Comparison of ENCODE assay signal across 13 cellular contexts in genomic region chr19:35721374-35721773, GRCh38.
DNase-seq lines count a peak whose midpoint lies in the region; ATAC-seq lines count a peak whose summit lies in the region.
"Had no signal": no experiment of that assay in that cellular context is flagged by ENCODE, and none has a peak within 500 bp of the region (broad histone marks: within the 10 kb centered on the region; RNA-seq: fewer than 3 reads in every experiment).

No MANE protein-coding gene starts in this region.

- no peaks in the 10 kb centered on the region for H3K9me3 Mint-ChIP-seq in stimulated activated naive CD8-positive, alpha-beta T cell treated with anti-CD3 and anti-CD28 coated beads, Interleukin-15, Interleukin-2, amounts not matched to agents 100 ng/mL and 50 ng/mL, for 24 hours
- H3K9me3 Mint-ChIP-seq in central memory CD8-positive, alpha-beta T cell, result no peaks in the 10 kb centered on the region
- H3K9me3 Mint-ChIP-seq: neural progenitor cell had no signal

- no peak for DNase-seq in stimulated activated naive CD8-positive, alpha-beta T cell treated with anti-CD3 and anti-CD28 coated beads, Interleukin-15, Interleukin-2, amounts not matched to agents 100 U/mL and 50 U/mL, for 24 hours
- DNase-seq in central memory CD8-positive, alpha-beta T cell (ENCODE audit: low spot score in 2 of 2), result no peak
- DNase-seq in NCI-H82 treated with DMSO at 0.1 percent for 48 hours (lab: John Stamatoyannopoulos, UW; ENCODE audit: unreplicated experiment), result no peak
- no peak for DNase-seq in AML-193 (lab: John Stamatoyannopoulos, UW)
- DNase-seq: activated effector memory CD4-positive, alpha-beta T cell treated with Interleukin-2 at 50 U/mL for 16 hours; dermis blood vessel endothelial cell; NCI-H1694; thyroid gland had no signal

- no peaks in the 10 kb centered on the region for H3K27me3 Mint-ChIP-seq in stimulated activated naive CD8-positive, alpha-beta T cell treated with anti-CD3 and anti-CD28 coated beads, Interleukin-15, Interleukin-2, amounts not matched to agents 100 ng/mL and 50 ng/mL, for 24 hours
- no peaks in the 10 kb centered on the region for H3K27me3 Mint-ChIP-seq in central memory CD8-positive, alpha-beta T cell
- H3K27me3 Mint-ChIP-seq: progenitor cell of endocrine pancreas had no signal

- H3K27ac Mint-ChIP-seq in stimulated activated naive CD8-positive, alpha-beta T cell treated with anti-CD3 and anti-CD28 coated beads, Interleukin-15, Interleukin-2, amounts not matched to agents 100 ng/mL and 50 ng/mL, for 24 hours, result peak overlapping the region; percentile 16
- H3K27ac Mint-ChIP-seq in central memory CD8-positive, alpha-beta T cell (ENCODE audit: low read depth), result peak overlapping the region; percentile 51
- H3K27ac Mint-ChIP-seq: neural progenitor cell, progenitor cell of endocrine pancreas had no signal

- H3K36me3 Mint-ChIP-seq in stimulated activated naive CD8-positive, alpha-beta T cell treated with anti-CD3 and anti-CD28 coated beads, Interleukin-15, Interleukin-2, amounts not matched to agents 100 ng/mL and 50 ng/mL, for 24 hours (ENCODE audit: low read depth), result peaks cover 72% of the 10 kb centered on the region
- peaks cover 50% of the 10 kb centered on the region for H3K36me3 Mint-ChIP-seq in central memory CD8-positive, alpha-beta T cell (ENCODE audit: insufficient read depth)

- ATAC-seq in stimulated activated naive CD8-positive, alpha-beta T cell treated with anti-CD3 and anti-CD28 coated beads, Interleukin-15, Interleukin-2, amounts not matched to agents 100 U/mL and 50 U/mL, for 24 hours, result no peak
- ATAC-seq in central memory CD8-positive, alpha-beta T cell (replicated peaks; ENCODE audit: extremely low read depth, poor library complexity, severe bottlenecking), result no peak
- no peak for ATAC-seq in HG03280 (IDR thresholded peaks at IDR 0.05; ENCODE audit: unreplicated experiment)
- ATAC-seq: activated CD4-positive, CD25-positive, alpha-beta regulatory T cell treated with anti-CD3 and anti-CD28 coated beads, Interleukin-2, amount 50 U/mL, for 24 hours had no signal

- peaks cover 25% of the 10 kb centered on the region for H3K4me1 Mint-ChIP-seq in stimulated activated naive CD8-positive, alpha-beta T cell treated with anti-CD3 and anti-CD28 coated beads, Interleukin-15, Interleukin-2, amounts not matched to agents 100 ng/mL and 50 ng/mL, for 24 hours (ENCODE audit: low read depth)
- peaks cover 28% of the 10 kb centered on the region for H3K4me1 Mint-ChIP-seq in central memory CD8-positive, alpha-beta T cell

- H3K4me3 Mint-ChIP-seq in stimulated activated naive CD8-positive, alpha-beta T cell treated with anti-CD3 and anti-CD28 coated beads, Interleukin-15, Interleukin-2, amounts not matched to agents 100 ng/mL and 50 ng/mL, for 24 hours, result no peak overlapping the region
- H3K4me3 Mint-ChIP-seq in central memory CD8-positive, alpha-beta T cell, result no peak overlapping the region
